21 cellular contexts compared by ENCODE assay signal in the genomic region with DNA sequence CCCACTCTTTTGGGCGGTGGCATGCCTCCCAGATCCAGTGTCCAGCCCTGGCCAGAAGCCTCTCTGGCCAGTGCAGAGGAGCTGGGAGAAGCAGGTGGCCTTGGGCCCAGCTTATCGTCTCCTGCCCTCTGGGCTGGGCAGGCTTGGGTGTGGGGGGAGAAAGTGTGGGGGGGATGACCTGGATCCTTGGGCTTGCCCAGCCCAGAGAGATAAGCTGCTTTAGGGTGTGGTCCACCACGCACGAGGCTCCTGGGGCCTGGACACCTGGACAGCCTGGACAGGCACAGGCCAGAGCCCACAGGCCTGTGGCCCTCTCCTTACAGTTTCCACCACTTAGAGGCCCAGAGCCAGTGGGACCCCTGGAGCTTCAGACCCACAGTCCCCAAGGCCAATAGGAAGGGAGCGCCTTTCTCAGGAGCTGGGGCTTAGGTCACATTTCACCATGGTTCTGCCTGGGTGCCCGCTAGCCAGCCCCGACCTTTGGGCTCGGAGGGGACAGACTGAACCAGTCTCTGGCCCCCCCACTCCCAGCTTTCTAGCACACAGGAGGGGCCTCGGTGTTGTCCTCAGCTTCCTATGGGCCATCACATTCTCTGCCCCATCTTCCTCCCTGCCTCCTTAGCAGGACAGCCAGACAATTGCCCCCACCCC. TPM values are rescaled to one million over a fixed set of nuclear protein-coding genes. Genes with fewer than 3 reads are reported as not detected.
DNase-seq lines count a peak whose midpoint lies in the region; ATAC-seq, FAIRE-seq and TF ChIP-seq lines count a peak whose summit lies in the region.
"Had no signal": no experiment of that assay in that cellular context is flagged by ENCODE, and none has a peak within 500 bp of the region (broad histone marks: within the 10 kb centered on the region; RNA-seq: fewer than 3 reads in every experiment).

No MANE protein-coding gene starts in this region.

- H2BK5ac ChIP-seq in trophoblast cell (ENCODE audit: low read depth, low read length, poor library complexity), result no peak overlapping the region

- H3K27ac ChIP-seq in C4-2B (peak overlapping the region; percentile 69), K562 (ENCODE audit: extremely low read depth, low read depth, low read length) (no peak overlapping the region), trophoblast cell (ENCODE audit: low read depth, low read length) (no peak overlapping the region)
- H3K27ac ChIP-seq: GM23248 had no signal

- no peaks in the 10 kb centered on the region for H3K79me1 ChIP-seq in trophoblast cell (ENCODE audit: low read length)

- POLR2A ChIA-PET in K562 (lab: Yijun Ruan, JAX), result interaction anchor here (0.5 to 1.3 kb wide), 6 partner anchors 11 to 112 kb away, joined by 3 to 8 read pairs (median 5); a partner anchor contains a TSS
- POLR2A ChIA-PET in WTC11 (lab: Charles Lee), result no interaction called here

- H2AFZ ChIP-seq in K562 (ENCODE audit: low read depth, low read length) (no peak overlapping the region), trophoblast cell (ENCODE audit: insufficient read depth, low read length, poor library complexity) (no peak overlapping the region)
- H2AFZ ChIP-seq: GM23248 had no signal

- TF ChIP-seq RAD21 in Ishikawa (IDR thresholded peaks at IDR 0.05; ENCODE audit: low read depth) (no peak), K562 (CRISPR knock-in tag; conservative IDR thresholded peaks at IDR 0.05 in 1 of 2, IDR thresholded peaks at IDR 0.05 in 1 of 2) (no peak)

- FAIRE-seq in K562 (lab: Jason Lieb, UNC) (no peak), GM12892 (lab: Jason Lieb, UNC) (no peak)

- H3K4me2 ChIP-seq in K562 (ENCODE audit: insufficient read depth, low read length), result peak overlapping the region; percentile 64
- H3K4me2 ChIP-seq in trophoblast cell (ENCODE audit: low read length), result no peak overlapping the region

- no peak overlapping the region for H3K4ac ChIP-seq in trophoblast cell (ENCODE audit: low read depth, low read length)

- no peak overlapping the region for H3K23ac ChIP-seq in trophoblast cell (ENCODE audit: low read length)

- TF ChIP-seq EP300 in Ishikawa (IDR thresholded peaks at IDR 0.05; ENCODE audit: borderline replicate concordance), result no peak
- TF ChIP-seq EP300 in K562 (IDR thresholded peaks at IDR 0.05; ENCODE audit: low read length), result peak; percentile 34; the same call in 1 of the 2 replicates

- no peak overlapping the region for H4K8ac ChIP-seq in trophoblast cell (ENCODE audit: low read depth, low read length)

- H2BK12ac ChIP-seq in trophoblast cell (ENCODE audit: low read length), result no peak overlapping the region

- CTCF ChIA-PET in K562 (lab: Yijun Ruan, JAX; ENCODE audit: low intra/inter-chr PET ratio), result no interaction called here
- CTCF ChIA-PET in WTC11 (lab: Charles Lee), result interaction anchor here (1.1 to 2.8 kb wide), 4 partner anchors 12 to 69 kb away, joined by 5 to 19 read pairs (median 10); no protein-coding TSS in a partner anchor

- BruUV-seq in K562 (replicated peaks; lab: Mats Ljungman, UMichigan), result no TSS peak

- H3K4me3 Mint-ChIP-seq in WTC11, result no peak overlapping the region

- H4K20me1 ChIP-seq in K562 (replicated peaks; ENCODE audit: control insufficient read depth, insufficient read depth, low read length), result peaks cover 44% of the 10 kb centered on the region

- peaks cover 15% of the 10 kb centered on the region for H3K4me1 Mint-ChIP-seq in WTC11

- H3K27me3 Mint-ChIP-seq in WTC11 (ENCODE audit: low read depth), result peaks cover 58% of the 10 kb centered on the region

- in situ Hi-C loops in K562 (cut with MboI), result no loop called here

- no peak overlapping the region for H3K18ac ChIP-seq in trophoblast cell (ENCODE audit: low read length)

- no peak overlapping the region for H3K14ac ChIP-seq in trophoblast cell (ENCODE audit: low read length)

- intact Hi-C loops in K562 (cut with micrococcal nuclease), result no loop called here
- intact Hi-C loops in left colon (cut with DNase I, micrococcal nuclease), result no loop called here

- H3K4me1 ChIP-seq in K562 (replicated peaks in 1 of 2; ENCODE audit: control insufficient read depth in 2 of 2, insufficient read depth in 2 of 2, low read length in 2 of 2), result peaks cover 44 to 76% of the 10 kb centered on the region in 2 experiments
- peaks cover 2 to 8% of the 10 kb centered on the region in 2 experiments for H3K4me1 ChIP-seq in trophoblast cell (ENCODE audit: control insufficient read depth in 1 of 2, insufficient read depth in 2 of 2, low read length in 2 of 2)

- no peaks in the 10 kb centered on the region for H3K9me1 ChIP-seq in K562 (ENCODE audit: control insufficient read depth, insufficient read depth, low read length)

- H2AK5ac ChIP-seq in trophoblast cell (ENCODE audit: low read length), result no peak overlapping the region

- H3K4me3 ChIP-seq in K562 (no peak overlapping the region), trophoblast cell (ENCODE audit: low read depth, low read length) (no peak overlapping the region)
- H3K4me3 ChIP-seq: GM23248 had no signal

- no peaks in the 10 kb centered on the region for H3K36me3 Mint-ChIP-seq in WTC11

- no peaks in the 10 kb centered on the region for H3K36me3 ChIP-seq in K562 (ENCODE audit: control insufficient read depth, insufficient read depth, low read length)
- no peaks in the 10 kb centered on the region for H3K36me3 ChIP-seq in trophoblast cell (ENCODE audit: control insufficient read depth in 1 of 2, insufficient read depth in 2 of 2, low read length in 2 of 2)

- H3K79me2 ChIP-seq in K562 (ENCODE audit: control insufficient read depth, insufficient read depth, low read length), result no peaks in the 10 kb centered on the region
- H3K79me2 ChIP-seq in trophoblast cell (ENCODE audit: control insufficient read depth, insufficient read depth, low read length, poor library complexity), result no peaks in the 10 kb centered on the region

- H3K27me3 ChIP-seq in K562 (ENCODE audit: control insufficient read depth in 2 of 2, insufficient read depth in 2 of 2, low read length in 2 of 2) (peaks cover 11 to 53% of the 10 kb centered on the region in 2 experiments; a peak in 3 of 5 replicates), trophoblast cell (ENCODE audit: insufficient read depth, low read length) (peaks cover 30% of the 10 kb centered on the region)

- DNase-seq in K562 (ENCODE audit: extremely low read depth in 1 of 4, low spot score in 3 of 4) (peak; percentile 72 to 86 (median 83)), left colon (no peak), nucleus accumbens (lab: John Stamatoyannopoulos, UW) (no peak), GM12892 (ENCODE audit: insufficient read length) (no peak), WTC11 (ENCODE audit: low spot score) (no peak), trophoblast cell (no peak)
- DNase-seq: DMS79 treated with DMSO at 0.1 percent for 48 hours, GM23248, HCEC 1CT, KG1, MV-4-11, NCI-H1417, NCI-H187, NCI-H2107, NCI-H510A treated with DMSO at 0.1 percent for 48 hours, NCI-H774, OCI-M1, RPMI8226 had no signal

- no peak for TF ChIP-seq CTCF in C4-2B (conservative IDR thresholded peaks at IDR 0.05)
- TF ChIP-seq CTCF in K562 (IDR thresholded peaks at IDR 0.05 in 2 of 3, conservative IDR thresholded peaks at IDR 0.05 in 1 of 3; ENCODE audit: insufficient read depth in 2 of 3, low read depth in 1 of 3, low read length in 3 of 3), result no peak
- no peak for TF ChIP-seq CTCF in WTC11 (IDR thresholded peaks at IDR 0.05)

- ATAC-seq in K562 (peak; percentile 4; the same call in 2 of the 3 replicates), left colon (peak; percentile 20), WTC11 (no peak)

- no peaks in the 10 kb centered on the region for H3K9me3 Mint-ChIP-seq in WTC11

- no peak for TF ChIP-seq POLR2A in K562 (conservative IDR thresholded peaks at IDR 0.05)
- TF ChIP-seq POLR2A in GM12892 (IDR thresholded peaks at IDR 0.05; ENCODE audit: low read depth, low read length), result no peak

- H3K27ac Mint-ChIP-seq in WTC11, result no peak overlapping the region

- H3K9me3 ChIP-seq in K562 (replicated peaks; ENCODE audit: control insufficient read depth, insufficient read depth, low read depth, low read length) (no peaks in the 10 kb centered on the region), trophoblast cell (ENCODE audit: insufficient read depth, low read depth, low read length) (peaks cover 7% of the 10 kb centered on the region)

- no peak overlapping the region for H4K91ac ChIP-seq in trophoblast cell (ENCODE audit: low read depth, low read length)

- WGBS in K562 (ENCODE audit: insufficient coverage, low coverage, missing lambda C conversion rate), result 28% methylated on average over 9 of the region's 9 CpGs
- no CpG with 5 or more reads among the region's 9 CpGs for WGBS in trophoblast cell (ENCODE audit: extremely low coverage, insufficient coverage, insufficient read length)

- peak overlapping the region; percentile 26 to 77; a peak in 3 of 4 replicates for H3K9ac ChIP-seq in K562 (ENCODE audit: insufficient read depth in 1 of 2, low read depth in 2 of 2, low read length in 2 of 2)
- H3K9ac ChIP-seq in trophoblast cell (ENCODE audit: low read length), result no peak overlapping the region
- H3K9ac ChIP-seq: GM23248 had no signal

- no peak overlapping the region for H2BK120ac ChIP-seq in trophoblast cell (ENCODE audit: insufficient read depth, low read length, poor library complexity)

- H4K12ac ChIP-seq in trophoblast cell (ENCODE audit: low read depth, low read length), result no peak overlapping the region

RNA-seq across cellular contexts. Expression of a gene that starts 1.9 kb away (rescaled TPM):
- total RNA-seq in K562 (2011; cell fraction: chromatin; rRNA removed; ENCODE audit: low replicate concordance), result 1.6 and 6.0 TPM in 2 replicates
- 4.0 and 4.7 TPM in 2 replicates for total RNA-seq in K562 (2011; cell fraction: nucleolus; rRNA removed)
- 1.8 and 2.4 TPM in 2 replicates for total RNA-seq in K562 (2011; cell fraction: nucleoplasm; rRNA removed)
- 0.36 and 0.45 TPM in 2 replicates for total RNA-seq in K562 (2014; rRNA removed)
- 0.07 TPM in 1 of 2 replicates, not detected in the other for total RNA-seq in K562 (2014; rRNA removed; fragmentation: Illumina TruSeq; extraction: Trizol)
- total RNA-seq in K562 (2015; rRNA removed; fragmentation: Illumina TruSeq; extraction: Trizol), result 0.15 TPM in 1 of 2 replicates, not detected in the other
- total RNA-seq in K562 (2021), result 1.2 and 1.7 TPM in 2 replicates
- polyA plus RNA-seq in K562 (2011; rRNA removed), result 0.54 and 2.9 TPM in 2 replicates
- polyA plus RNA-seq in K562 (2011; cell fraction: cytosol; rRNA removed), result 1.2 and 1.9 TPM in 2 replicates
- polyA plus RNA-seq in K562 (2011; cell fraction: nucleus; rRNA removed), result 9.2 and 25.5 TPM in 2 replicates
- polyA plus RNA-seq in K562 (2012), result 2.0 and 5.0 TPM in 2 replicates
- polyA plus RNA-seq in K562 (2014; fragmentation: Illumina TruSeq; extraction: Trizol), result 0.07 and 0.11 TPM in 2 replicates
- not detected for polyA plus RNA-seq in K562 (2014; fragmentation: Nextera tagmentation; extraction: Ambion mirVana)
- polyA plus RNA-seq in K562 (2014; rRNA removed), result 0.65 and 2.9 TPM in 2 replicates
- polyA minus RNA-seq in K562 (2011; rRNA and poly(A)+ RNA removed), result 0.11 TPM in 1 of 2 replicates, not detected in the other
- 0.95 and 3.8 TPM in 2 replicates for polyA minus RNA-seq in K562 (2011; cell fraction: cytosol; rRNA and poly(A)+ RNA removed)
- polyA minus RNA-seq in K562 (2011; cell fraction: nucleus; rRNA and poly(A)+ RNA removed), result 3.4 and 3.5 TPM in 2 replicates
- total RNA-seq in left colon, result 100 to 1,000 TPM; 100 to 152 TPM
- polyA plus RNA-seq in GM12892 (2012; ENCODE audit: missing spikeins), result not detected
- total RNA-seq in WTC11 (2021), result 46.1 to 70.3 TPM (median 68.1 TPM) in 3 replicates
- 5.8 and 6.9 TPM in 2 replicates for polyA plus RNA-seq in trophoblast cell (2013)
- total RNA-seq: A673, GM23248 had no signal
- polyA plus RNA-seq: GM23248 had no signal

RNA-seq across cellular contexts. Expression of a gene that starts 6.7 kb away (rescaled TPM):
- 0.65 and 0.90 TPM in 2 replicates for total RNA-seq in K562 (2011; cell fraction: chromatin; rRNA removed; ENCODE audit: low replicate concordance)
- total RNA-seq in K562 (2011; cell fraction: nucleolus; rRNA removed), result 0.53 and 1.7 TPM in 2 replicates
- total RNA-seq in K562 (2011; cell fraction: nucleoplasm; rRNA removed), result 0.53 and 0.66 TPM in 2 replicates
- total RNA-seq in K562 (2014; rRNA removed), result 0.04 and 0.05 TPM in 2 replicates
- total RNA-seq in K562 (2014; rRNA removed; fragmentation: Illumina TruSeq; extraction: Trizol), result 0.07 TPM in 1 of 2 replicates, not detected in the other
- not detected in 2 replicates for total RNA-seq in K562 (2015; rRNA removed; fragmentation: Illumina TruSeq; extraction: Trizol)
- total RNA-seq in K562 (2021), result 0.18 TPM in 1 of 2 replicates, not detected in the other
- polyA plus RNA-seq in K562 (2011; rRNA removed), result 0.08 and 0.15 TPM in 2 replicates
- 0.21 and 0.25 TPM in 2 replicates for polyA plus RNA-seq in K562 (2011; cell fraction: cytosol; rRNA removed)
- polyA plus RNA-seq in K562 (2011; cell fraction: nucleus; rRNA removed), result 0.25 and 0.80 TPM in 2 replicates
- polyA plus RNA-seq in K562 (2012), result 0.08 TPM in 1 of 2 replicates, not detected in the other
- polyA plus RNA-seq in K562 (2014; fragmentation: Illumina TruSeq; extraction: Trizol), result 0.06 TPM in 2 replicates
- polyA plus RNA-seq in K562 (2014; fragmentation: Nextera tagmentation; extraction: Ambion mirVana), result not detected
- not detected in 2 replicates for polyA plus RNA-seq in K562 (2014; rRNA removed)
- polyA minus RNA-seq in K562 (2011; rRNA and poly(A)+ RNA removed), result 0.30 and 0.32 TPM in 2 replicates
- polyA minus RNA-seq in K562 (2011; cell fraction: cytosol; rRNA and poly(A)+ RNA removed), result 0.91 TPM in 1 of 2 replicates, not detected in the other
- polyA minus RNA-seq in K562 (2011; cell fraction: nucleus; rRNA and poly(A)+ RNA removed), result 0.11 and 0.81 TPM in 2 replicates
- total RNA-seq in left colon, result 10 to 100 TPM; 29.4 to 34.0 TPM
- 0.57 TPM for polyA plus RNA-seq in GM12892 (2012; ENCODE audit: missing spikeins)
- 1.9 to 2.7 TPM (median 1.9 TPM) in 3 replicates for total RNA-seq in WTC11 (2021)
- polyA plus RNA-seq in trophoblast cell (2013), result 33.7 and 41.0 TPM in 2 replicates
- total RNA-seq: A673, GM23248 had no signal
- polyA plus RNA-seq: GM23248 had no signal

RNA-seq across cellular contexts. Expression of a gene that starts 32.9 kb away (rescaled TPM):
- 14.3 and 31.3 TPM in 2 replicates for total RNA-seq in K562 (2011; cell fraction: chromatin; rRNA removed; ENCODE audit: low replicate concordance)
- total RNA-seq in K562 (2011; cell fraction: nucleolus; rRNA removed), result 25.8 and 25.9 TPM in 2 replicates
- total RNA-seq in K562 (2011; cell fraction: nucleoplasm; rRNA removed), result 17.4 and 20.6 TPM in 2 replicates
- total RNA-seq in K562 (2014; rRNA removed) (53.3 and 72.0 TPM in 2 replicates), K562 (2014; rRNA removed; fragmentation: Illumina TruSeq; extraction: Trizol) (8.7 and 11.6 TPM in 2 replicates), K562 (2015; rRNA removed; fragmentation: Illumina TruSeq; extraction: Trizol) (27.1 and 28.4 TPM in 2 replicates), K562 (2021) (92.6 and 95.5 TPM in 2 replicates), left colon (10 to 100 TPM; 50.4 to 58.0 TPM), WTC11 (2021) (133 to 151 TPM (median 137 TPM) in 3 replicates)
- polyA plus RNA-seq in K562 (2011; rRNA removed) (37.2 and 76.6 TPM in 2 replicates), K562 (2014; fragmentation: Illumina TruSeq; extraction: Trizol) (50.7 and 89.2 TPM in 2 replicates), K562 (2014; fragmentation: Nextera tagmentation; extraction: Ambion mirVana) (10 to 100 TPM in 1 of 2 experiments, 1 to 10 TPM in 1; 7.0 to 10.0 TPM), K562 (2014; rRNA removed) (57.2 and 63.1 TPM in 2 replicates)
- 57.9 and 66.6 TPM in 2 replicates for polyA plus RNA-seq in K562 (2011; cell fraction: cytosol; rRNA removed)
- polyA plus RNA-seq in K562 (2011; cell fraction: nucleus; rRNA removed), result 28.1 and 31.8 TPM in 2 replicates
- polyA plus RNA-seq in K562 (2012), result 61.5 and 86.0 TPM in 2 replicates
- polyA minus RNA-seq in K562 (2011; rRNA and poly(A)+ RNA removed), result 28.7 and 34.8 TPM in 2 replicates
- polyA minus RNA-seq in K562 (2011; cell fraction: cytosol; rRNA and poly(A)+ RNA removed), result 26.1 and 36.3 TPM in 2 replicates
- 7.9 and 12.0 TPM in 2 replicates for polyA minus RNA-seq in K562 (2011; cell fraction: nucleus; rRNA and poly(A)+ RNA removed)
- polyA plus RNA-seq in GM12892 (2012; ENCODE audit: missing spikeins), result 46.6 TPM
- polyA plus RNA-seq in trophoblast cell (2013), result 30.7 and 31.4 TPM in 2 replicates

RNA-seq across cellular contexts. Expression of a gene that starts 39.5 kb away (rescaled TPM):
- total RNA-seq in K562 (2011; cell fraction: chromatin; rRNA removed; ENCODE audit: low replicate concordance), result 2.3 TPM in 1 of 2 replicates, not detected in the other
- 0.26 and 2.2 TPM in 2 replicates for total RNA-seq in K562 (2011; cell fraction: nucleolus; rRNA removed)
- total RNA-seq in K562 (2011; cell fraction: nucleoplasm; rRNA removed), result 1.2 and 1.6 TPM in 2 replicates
- not detected in 2 replicates for total RNA-seq in K562 (2014; rRNA removed)
- not detected in 2 replicates for total RNA-seq in K562 (2014; rRNA removed; fragmentation: Illumina TruSeq; extraction: Trizol)
- not detected in 2 replicates for total RNA-seq in K562 (2015; rRNA removed; fragmentation: Illumina TruSeq; extraction: Trizol)
- total RNA-seq in K562 (2021), result 0.49 and 0.89 TPM in 2 replicates
- 0.14 and 0.24 TPM in 2 replicates for polyA plus RNA-seq in K562 (2011; rRNA removed)
- polyA plus RNA-seq in K562 (2011; cell fraction: cytosol; rRNA removed), result 0.16 and 0.30 TPM in 2 replicates
- polyA plus RNA-seq in K562 (2011; cell fraction: nucleus; rRNA removed), result 0.90 and 2.6 TPM in 2 replicates
- 0.10 and 0.14 TPM in 2 replicates for polyA plus RNA-seq in K562 (2012)
- polyA plus RNA-seq in K562 (2014; fragmentation: Illumina TruSeq; extraction: Trizol), result not detected in 2 replicates
- polyA plus RNA-seq in K562 (2014; fragmentation: Nextera tagmentation; extraction: Ambion mirVana), result not detected
- polyA plus RNA-seq in K562 (2014; rRNA removed), result not detected in 2 replicates
- not detected in 2 replicates for polyA minus RNA-seq in K562 (2011; rRNA and poly(A)+ RNA removed)
- not detected in 2 replicates for polyA minus RNA-seq in K562 (2011; cell fraction: cytosol; rRNA and poly(A)+ RNA removed)
- 0.13 TPM in 1 of 2 replicates, not detected in the other for polyA minus RNA-seq in K562 (2011; cell fraction: nucleus; rRNA and poly(A)+ RNA removed)
- total RNA-seq in left colon, result 10 to 100 TPM; 21.7 to 71.9 TPM
- polyA plus RNA-seq in GM12892 (2012; ENCODE audit: missing spikeins), result not detected
- total RNA-seq in WTC11 (2021), result 19.5 to 26.1 TPM (median 22.6 TPM) in 3 replicates
- polyA plus RNA-seq in trophoblast cell (2013), result 22.6 and 23.0 TPM in 2 replicates

Comparison
In these comparisons a context has a peak if more than half of its experiments do, and no peak if none do; other contexts are left out.
1. DNase-seq: peak in K562 (4 of 4); none in left colon (0 of 2), nucleus accumbens (0 of 56), GM12892 (single experiment), WTC11 (single experiment) and trophoblast cell (0 of 2).